Comparison of ENCODE assay signal across 19 cellular contexts in the genomic region with DNA sequence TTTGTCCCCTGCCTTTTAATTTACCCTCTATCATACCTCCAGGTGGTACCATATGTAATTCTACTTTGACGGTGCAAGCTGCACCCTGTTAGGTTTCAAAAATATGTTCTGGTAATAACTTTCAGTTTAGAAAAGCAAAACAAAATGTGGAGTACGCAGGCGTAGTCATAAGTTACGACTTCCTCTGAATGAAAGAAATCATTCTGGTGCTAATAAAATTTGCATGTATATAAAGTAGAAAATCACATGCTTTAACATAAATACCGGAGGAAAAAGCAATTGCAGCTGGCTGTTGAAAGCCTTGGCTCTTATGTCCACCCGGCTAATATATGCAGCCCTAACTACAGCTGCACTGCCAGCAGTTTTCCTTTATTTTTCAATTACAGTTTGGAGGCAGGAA.
DNase-seq lines count a peak whose midpoint lies in the region; ATAC-seq and TF ChIP-seq lines count a peak whose summit lies in the region.
"Had no signal": no experiment of that assay in that cellular context is flagged by ENCODE, and none has a peak within 500 bp of the region (broad histone marks: within the 10 kb centered on the region; RNA-seq: fewer than 3 reads in every experiment).

No MANE protein-coding gene starts in this region.

- H3K4me3 Mint-ChIP-seq in WTC11 = no peak overlapping the region
- H3K4me3 Mint-ChIP-seq: central memory CD8-positive, alpha-beta T cell had no signal

- TF ChIP-seq POLR2A in breast epithelium (IDR thresholded peaks at IDR 0.05) = no peak

- H3K4me1 ChIP-seq in skeletal muscle satellite cell (ENCODE audit: control insufficient read depth, insufficient read depth, low read length) = peaks cover 8% of the 10 kb centered on the region
- no peaks in the 10 kb centered on the region for H3K4me1 ChIP-seq in breast epithelium
- H3K4me1 ChIP-seq: adrenal gland, thyroid gland had no signal

- POLR2A ChIA-PET in WTC11 (lab: Charles Lee) = no interaction called here

- peaks cover 6% of the 10 kb centered on the region for H3K36me3 Mint-ChIP-seq in WTC11

- H3K27me3 ChIP-seq in skeletal muscle satellite cell (ENCODE audit: control insufficient read depth, insufficient read depth, low read length) (no peaks in the 10 kb centered on the region), breast epithelium (no peaks in the 10 kb centered on the region)
- H3K27me3 ChIP-seq: adrenal gland, thyroid gland had no signal

- no peak for TF ChIP-seq CTCF in WTC11 (IDR thresholded peaks at IDR 0.05)
- TF ChIP-seq CTCF in breast epithelium (IDR thresholded peaks at IDR 0.05) = no peak

- intact Hi-C loops in breast epithelium (cut with DNase I; ENCODE audit: low total_unique reads) = no loop called here

- ATAC-seq in GM19397 (IDR thresholded peaks at IDR 0.05; ENCODE audit: unreplicated experiment) = peak; percentile 62
- ATAC-seq in HG03432 (IDR thresholded peaks at IDR 0.05; ENCODE audit: unreplicated experiment) = peak; percentile 69
- no peak for ATAC-seq in WTC11
- ATAC-seq in GM18861 (IDR thresholded peaks at IDR 0.05; ENCODE audit: unreplicated experiment) = no peak
- ATAC-seq: HCT116, Panc1 had no signal

- peak overlapping the region; percentile 86; the same call in 1 of the 2 replicates for H3K27ac Mint-ChIP-seq in WTC11

- DNase-seq in WTC11 (ENCODE audit: low spot score) (no peak), breast epithelium (ENCODE audit: low spot score in 2 of 2) (no peak), NCI-H2171 (lab: John Stamatoyannopoulos, UW) (no peak), hepatic stellate cell (ENCODE audit: low spot score) (no peak)
- DNase-seq: adrenal gland; DMS79 treated with DMSO at 0.1 percent for 48 hours; foreskin fibroblast; NCI-H446 treated with DMSO at 0.1 percent for 48 hours; stimulated activated CD4-positive, alpha-beta T cell treated with anti-CD3 and anti-CD28 coated beads, Interleukin-1b, Interleukin-23, amount 100 ng/mL, for 48 hours; SW 1271; thyroid gland had no signal

- H3K27me3 Mint-ChIP-seq in WTC11 (ENCODE audit: low read depth) = no peaks in the 10 kb centered on the region
- H3K27me3 Mint-ChIP-seq: central memory CD8-positive, alpha-beta T cell had no signal

- H3K9ac ChIP-seq in skeletal muscle satellite cell (ENCODE audit: low read depth, low read length) = peak overlapping the region; percentile 23

- no peaks in the 10 kb centered on the region for H3K36me3 ChIP-seq in skeletal muscle satellite cell (ENCODE audit: insufficient read depth, low read length)
- no peaks in the 10 kb centered on the region for H3K36me3 ChIP-seq in breast epithelium
- H3K36me3 ChIP-seq: adrenal gland, thyroid gland had no signal

- H3K9me3 ChIP-seq in skeletal muscle satellite cell (replicated peaks; ENCODE audit: low read length) (no peaks in the 10 kb centered on the region), breast epithelium (no peaks in the 10 kb centered on the region)
- H3K9me3 ChIP-seq: adrenal gland, thyroid gland had no signal

- H3K4me1 Mint-ChIP-seq in WTC11 = peaks cover 20% of the 10 kb centered on the region
- H3K4me1 Mint-ChIP-seq: central memory CD8-positive, alpha-beta T cell had no signal

- H3K27ac ChIP-seq in breast epithelium = no peak overlapping the region
- H3K27ac ChIP-seq: adrenal gland, C4-2B, thyroid gland had no signal

- peaks cover 7% of the 10 kb centered on the region for H3K9me3 Mint-ChIP-seq in WTC11
- H3K9me3 Mint-ChIP-seq: central memory CD8-positive, alpha-beta T cell had no signal

- H3K4me2 ChIP-seq in skeletal muscle satellite cell (ENCODE audit: low read length) = peak overlapping the region; percentile 67

- CTCF ChIA-PET in WTC11 (lab: Charles Lee) = no interaction called here

- H3K4me3 ChIP-seq in skeletal muscle satellite cell (ENCODE audit: low read length) (peak overlapping the region; percentile 55), breast epithelium (no peak overlapping the region)
- H3K4me3 ChIP-seq: thyroid gland had no signal

TF ChIP-seq in WTC11, 78 proteins besides CTCF, POLR2A, EP300 and RAD21:
- TF ChIP-seq KAT7 (CRISPR knock-in tag; IDR thresholded peaks at IDR 0.05; ENCODE audit: borderline replicate concordance) = no peak
- TF ChIP-seq NFYB (CRISPR knock-in tag; conservative IDR thresholded peaks at IDR 0.05; ENCODE audit: low read depth) = no peak
- TF ChIP-seq ATF1 (CRISPR knock-in tag; IDR thresholded peaks at IDR 0.05) = no peak

Comparison
In these comparisons a context has a peak if more than half of its experiments do, and no peak if none do; other contexts are left out.
1. ATAC-seq: peak in GM19397 (single experiment) and HG03432 (single experiment); none in WTC11 (single experiment) and GM18861 (single experiment).